ENCODE assay signal across 37 cellular contexts in genomic region chr4:20078644-20079043, GRCh38.
"Had no signal": no experiment of that assay in that cellular context is flagged by ENCODE, and none has a peak within 500 bp of the region (broad histone marks: within the 10 kb centered on the region; RNA-seq: fewer than 3 reads in every experiment).

No MANE protein-coding gene starts in this region.

- H3K4me1 Mint-ChIP-seq: activated CD4-positive, alpha-beta memory T cell treated with anti-CD3 and anti-CD28 coated beads, Interleukin-2, amount 10 ng/mL, durations not matched to agents 7 days and 5 days; activated CD4-positive, alpha-beta T cell treated with anti-CD3 and anti-CD28 coated beads for 36 hours; activated CD4-positive, alpha-beta T cell treated with anti-CD3 and anti-CD28 coated beads, Interleukin-2, amount 10 ng/mL, durations not matched to agents 7 days and 5 days; activated CD8-positive, alpha-beta memory T cell treated with anti-CD3 and anti-CD28 coated beads, Interleukin-2, amount 10 ng/mL, durations not matched to agents 7 days and 5 days; activated naive CD4-positive, alpha-beta T cell treated with anti-CD3 and anti-CD28 coated beads, Interleukin-2, amount 10 ng/mL, durations not matched to agents 7 days and 5 days; activated naive CD4-positive, alpha-beta T cell treated with anti-CD3 and anti-CD28 coated beads, Interleukin-2, amount 50 U/mL, for 24 hours; activated naive CD8-positive, alpha-beta T cell treated with anti-CD3 and anti-CD28 coated beads, Interleukin-2, amount 10 ng/mL, durations not matched to agents 7 days and 5 days; activated naive CD8-positive, alpha-beta T cell treated with anti-CD3 and anti-CD28 coated beads, Interleukin-2, amount 50 U/mL, for 24 hours; brain; central memory CD8-positive, alpha-beta T cell had no signal

- H3K4me3 Mint-ChIP-seq: activated CD4-positive, alpha-beta memory T cell treated with anti-CD3 and anti-CD28 coated beads, Interleukin-2, amount 10 ng/mL, durations not matched to agents 7 days and 5 days; activated CD4-positive, alpha-beta T cell treated with anti-CD3 and anti-CD28 coated beads for 36 hours; activated CD4-positive, alpha-beta T cell treated with anti-CD3 and anti-CD28 coated beads, Interleukin-2, amount 10 ng/mL, durations not matched to agents 7 days and 5 days; activated CD8-positive, alpha-beta memory T cell treated with anti-CD3 and anti-CD28 coated beads, Interleukin-2, amount 10 ng/mL, durations not matched to agents 7 days and 5 days; activated CD8-positive, alpha-beta T cell treated with anti-CD3 and anti-CD28 coated beads, Interleukin-2, amount 10 ng/mL, durations not matched to agents 7 days and 5 days; activated naive CD4-positive, alpha-beta T cell treated with anti-CD3 and anti-CD28 coated beads, Interleukin-2, amount 10 ng/mL, durations not matched to agents 7 days and 5 days; activated naive CD4-positive, alpha-beta T cell treated with anti-CD3 and anti-CD28 coated beads, Interleukin-2, amount 50 U/mL, for 24 hours; activated naive CD8-positive, alpha-beta T cell; activated naive CD8-positive, alpha-beta T cell treated with anti-CD3 and anti-CD28 coated beads, Interleukin-2, amount 10 ng/mL, durations not matched to agents 7 days and 5 days; activated naive CD8-positive, alpha-beta T cell treated with anti-CD3 and anti-CD28 coated beads, Interleukin-2, amount 50 U/mL, for 24 hours; activated T-cell treated with anti-CD3 and anti-CD28 coated beads, Interleukin-2, amount 50 U/mL, for 24 hours; brain; central memory CD8-positive, alpha-beta T cell; T-helper 1 cell treated with Interleukin-12 subunit alpha and Interleukin-12 subunit beta and Interleukin-4 antibody, amounts not matched to agents 30 μg/mL and 1 μg/mL, for 36 hours; T-helper 2 cell treated with Interferon-gamma antibody and Interleukin-4, amounts not matched to agents 5 μg/mL and 100 μg/mL, for 36 hours had no signal

- H3K27ac Mint-ChIP-seq: activated CD4-positive, alpha-beta memory T cell treated with anti-CD3 and anti-CD28 coated beads, Interleukin-2, amount 10 ng/mL, durations not matched to agents 7 days and 5 days; activated CD4-positive, alpha-beta T cell treated with anti-CD3 and anti-CD28 coated beads for 36 hours; activated CD4-positive, alpha-beta T cell treated with anti-CD3 and anti-CD28 coated beads, Interleukin-2, amount 10 ng/mL, durations not matched to agents 7 days and 5 days; activated CD8-positive, alpha-beta memory T cell treated with anti-CD3 and anti-CD28 coated beads, Interleukin-2, amount 10 ng/mL, durations not matched to agents 7 days and 5 days; activated CD8-positive, alpha-beta T cell treated with anti-CD3 and anti-CD28 coated beads, Interleukin-2, amount 10 ng/mL, durations not matched to agents 7 days and 5 days; activated naive CD4-positive, alpha-beta T cell treated with anti-CD3 and anti-CD28 coated beads, Interleukin-2, amount 10 ng/mL, durations not matched to agents 7 days and 5 days; activated naive CD4-positive, alpha-beta T cell treated with anti-CD3 and anti-CD28 coated beads, Interleukin-2, amount 50 U/mL, for 24 hours; activated naive CD8-positive, alpha-beta T cell; activated naive CD8-positive, alpha-beta T cell treated with anti-CD3 and anti-CD28 coated beads, Interleukin-2, amount 10 ng/mL, durations not matched to agents 7 days and 5 days; activated naive CD8-positive, alpha-beta T cell treated with anti-CD3 and anti-CD28 coated beads, Interleukin-2, amount 50 U/mL, for 24 hours; activated T-cell treated with anti-CD3 and anti-CD28 coated beads, Interleukin-2, amount 50 U/mL, for 24 hours; activated T-helper 2 cell treated with anti-CD3 and anti-CD28 coated beads, Interferon-gamma antibody, Interleukin-2, Interleukin-4, amounts not matched to agents 10 μg/mL and 5 μg/mL and 100 μg/mL, durations not matched to agents 14 hours and 24 hours and 36 hours; brain; T-helper 1 cell treated with Interleukin-12 subunit alpha and Interleukin-12 subunit beta and Interleukin-4 antibody, amounts not matched to agents 30 μg/mL and 1 μg/mL, for 36 hours; T-helper 2 cell treated with Interferon-gamma antibody and Interleukin-4, amounts not matched to agents 5 μg/mL and 100 μg/mL, for 36 hours had no signal

- H3K27me3 Mint-ChIP-seq: activated CD4-positive, alpha-beta memory T cell treated with anti-CD3 and anti-CD28 coated beads, Interleukin-2, amount 10 ng/mL, durations not matched to agents 7 days and 5 days; activated CD4-positive, alpha-beta T cell treated with anti-CD3 and anti-CD28 coated beads for 36 hours; activated CD4-positive, alpha-beta T cell treated with anti-CD3 and anti-CD28 coated beads, Interleukin-2, amount 10 ng/mL, durations not matched to agents 7 days and 5 days; activated CD8-positive, alpha-beta memory T cell treated with anti-CD3 and anti-CD28 coated beads, Interleukin-2, amount 10 ng/mL, durations not matched to agents 7 days and 5 days; activated naive CD4-positive, alpha-beta T cell treated with anti-CD3 and anti-CD28 coated beads, Interleukin-2, amount 10 ng/mL, durations not matched to agents 7 days and 5 days; activated naive CD4-positive, alpha-beta T cell treated with anti-CD3 and anti-CD28 coated beads, Interleukin-2, amount 50 U/mL, for 24 hours; activated naive CD8-positive, alpha-beta T cell; activated naive CD8-positive, alpha-beta T cell treated with anti-CD3 and anti-CD28 coated beads, Interleukin-2, amount 10 ng/mL, durations not matched to agents 7 days and 5 days; activated naive CD8-positive, alpha-beta T cell treated with anti-CD3 and anti-CD28 coated beads, Interleukin-2, amount 50 U/mL, for 24 hours; activated T-cell treated with anti-CD3 and anti-CD28 coated beads, Interleukin-2, amount 50 U/mL, for 24 hours; central memory CD8-positive, alpha-beta T cell had no signal

- DNase-seq: activated CD4-positive, alpha-beta memory T cell treated with anti-CD3 and anti-CD28 coated beads, Interleukin-2, amount 10 ng/mL, durations not matched to agents 7 days and 5 days; activated CD4-positive, alpha-beta T cell treated with anti-CD3 and anti-CD28 coated beads for 1 hour; activated CD4-positive, alpha-beta T cell treated with anti-CD3 and anti-CD28 coated beads for 36 hours; activated CD4-positive, alpha-beta T cell treated with anti-CD3 and anti-CD28 coated beads for 48 hours; activated CD4-positive, alpha-beta T cell treated with anti-CD3 and anti-CD28 coated beads, Interleukin-2, amount 10 ng/mL, durations not matched to agents 7 days and 5 days; activated CD4-positive, alpha-beta T cell treated with anti-CD3 and anti-CD28 coated beads, Interleukin-2, amount 50 U/mL, for 48 hours; activated CD4-positive, CD25-positive, alpha-beta regulatory T cell; activated CD8-positive, alpha-beta memory T cell treated with anti-CD3 and anti-CD28 coated beads for 24 hours; activated CD8-positive, alpha-beta memory T cell treated with anti-CD3 and anti-CD28 coated beads, Interleukin-2, amount 10 ng/mL, durations not matched to agents 7 days and 5 days; activated CD8-positive, alpha-beta memory T cell treated with anti-CD3 and anti-CD28 coated beads, Interleukin-2, amount 50 U/mL, for 48 hours; activated CD8-positive, alpha-beta T cell treated with anti-CD3 and anti-CD28 coated beads, Interleukin-2, amount 10 ng/mL, durations not matched to agents 7 days and 5 days; activated effector memory CD4-positive, alpha-beta T cell treated with Interleukin-2 at 50 U/mL for 16 hours; activated gamma-delta T cell; activated naive CD4-positive, alpha-beta T cell treated with anti-CD3 and anti-CD28 coated beads, Interleukin-2, amount 10 ng/mL, durations not matched to agents 7 days and 5 days; activated naive CD4-positive, alpha-beta T cell treated with Interleukin-2 at 50 U/mL for 16 hours; activated naive CD8-positive, alpha-beta T cell treated with anti-CD3 and anti-CD28 coated beads, Interleukin-2, amount 10 ng/mL, durations not matched to agents 7 days and 5 days; activated naive CD8-positive, alpha-beta T cell treated with anti-CD3 and anti-CD28 coated beads, Interleukin-2, amount 50 U/mL, for 24 hours; activated T-cell treated with anti-CD3 and anti-CD28 coated beads, Interleukin-2, amount 50 U/mL, for 24 hours; activated T-cell treated with anti-CD3 and anti-CD28 coated beads, Interleukin-2, amount 50 U/mL, for 48 hours; amygdala; anterior cingulate cortex; caudate nucleus; cerebellar nuclear complex; T-helper 1 cell; T-helper 2 cell; T-helper 9 cell had no signal

- H3K4me3 ChIP-seq: ascending aorta, cardiac muscle cell had no signal

- H3K9me3 Mint-ChIP-seq: activated naive CD8-positive, alpha-beta T cell treated with anti-CD3 and anti-CD28 coated beads, Interleukin-2, amount 50 U/mL, for 24 hours; T-helper 1 cell treated with Interleukin-12 subunit alpha and Interleukin-12 subunit beta and Interleukin-4 antibody, amounts not matched to agents 30 μg/mL and 1 μg/mL, for 36 hours had no signal

- H3K9me3 ChIP-seq: ascending aorta had no signal

- H3K36me3 Mint-ChIP-seq: activated CD8-positive, alpha-beta memory T cell treated with anti-CD3 and anti-CD28 coated beads, Interleukin-2, amount 10 ng/mL, durations not matched to agents 7 days and 5 days; activated naive CD4-positive, alpha-beta T cell treated with anti-CD3 and anti-CD28 coated beads, Interleukin-2, amount 10 ng/mL, durations not matched to agents 7 days and 5 days; activated naive CD4-positive, alpha-beta T cell treated with anti-CD3 and anti-CD28 coated beads, Interleukin-2, amount 50 U/mL, for 24 hours; activated naive CD8-positive, alpha-beta T cell; activated naive CD8-positive, alpha-beta T cell treated with anti-CD3 and anti-CD28 coated beads, Interleukin-2, amount 10 ng/mL, durations not matched to agents 7 days and 5 days; brain had no signal

- ATAC-seq: activated CD4-positive, alpha-beta T cell treated with anti-CD3 and anti-CD28 coated beads for 36 hours; activated CD4-positive, CD25-positive, alpha-beta regulatory T cell treated with anti-CD3 and anti-CD28 coated beads, Interleukin-2, amount 50 U/mL, for 24 hours; activated CD8-positive, alpha-beta memory T cell treated with anti-CD3 and anti-CD28 coated beads, Interleukin-2, amount 10 ng/mL, durations not matched to agents 7 days and 5 days; activated CD8-positive, alpha-beta T cell treated with anti-CD3 and anti-CD28 coated beads, Interleukin-2, amount 10 ng/mL, durations not matched to agents 7 days and 5 days; activated naive CD8-positive, alpha-beta T cell treated with anti-CD3 and anti-CD28 coated beads, Interleukin-2, amount 50 U/mL, for 24 hours had no signal

- H3K4me1 ChIP-seq: ascending aorta had no signal

- H3K27me3 ChIP-seq: ascending aorta, cardiac muscle cell had no signal

- H3K27ac ChIP-seq: ascending aorta, cardiac muscle cell, VCaP had no signal

- H3K36me3 ChIP-seq: ascending aorta, cardiac muscle cell had no signal
